Comparison of ENCODE assay signal across 19 cellular contexts in genomic region chr17:17315142-17315821, GRCh38. TPM values are rescaled to one million over a fixed set of nuclear protein-coding genes. Genes with fewer than 3 reads are reported as not detected.
DNase-seq lines count a peak whose midpoint lies in the region; ATAC-seq and TF ChIP-seq lines count a peak whose summit lies in the region.
"Had no signal": no experiment of that assay in that cellular context is flagged by ENCODE, and none has a peak within 500 bp of the region (broad histone marks: within the 10 kb centered on the region; RNA-seq: fewer than 3 reads in every experiment).

No MANE protein-coding gene starts in this region.

- no peak for TF ChIP-seq CTCF in GM10266 (IDR thresholded peaks at IDR 0.05; ENCODE audit: control insufficient read depth, insufficient read depth, low read depth, missing control alignments)
- no peak for TF ChIP-seq CTCF in mucosa of descending colon (IDR thresholded peaks at IDR 0.05)
- TF ChIP-seq CTCF in PC-3 (conservative IDR thresholded peaks at IDR 0.05; ENCODE audit: low read depth, low read length): no peak

- no peaks in the 10 kb centered on the region for H3F3A ChIP-seq in PC-3 (ENCODE audit: low read length, unreplicated experiment)

- ATAC-seq in mucosa of descending colon (peak; percentile 64), PC-3 (no peak; the same call in 1 of the 2 replicates)

- H3K4me2 ChIP-seq in PC-3 (ENCODE audit: low read length): no peak overlapping the region
- H3K4me2 ChIP-seq: BLaER1 treated with 17β-estradiol and CSF1 and Interleukin-3, amounts not matched to agents 10 nM and 100 nM had no signal

- no peak overlapping the region for H3K9ac ChIP-seq in PC-3 (ENCODE audit: low read length)
- H3K9ac ChIP-seq: BLaER1 treated with 17β-estradiol and CSF1 and Interleukin-3, amounts not matched to agents 10 nM and 100 nM had no signal

- no peaks in the 10 kb centered on the region for H4K20me1 ChIP-seq in PC-3 (ENCODE audit: low read length)
- H4K20me1 ChIP-seq: BLaER1 treated with 17β-estradiol and CSF1 and Interleukin-3, amounts not matched to agents 10 nM and 100 nM had no signal

- H3K9me3 ChIP-seq in mucosa of descending colon (no peaks in the 10 kb centered on the region), PC-3 (ENCODE audit: low read length) (no peaks in the 10 kb centered on the region)
- H3K9me3 ChIP-seq: thoracic aorta had no signal

- H3K79me2 ChIP-seq in PC-3 (ENCODE audit: low read length): no peaks in the 10 kb centered on the region

- BruUV-seq in PC-3 (replicated peaks; lab: Mats Ljungman, UMichigan): no TSS peak

- H3K9me2 ChIP-seq in PC-3 (replicated peaks; ENCODE audit: low read length): no peaks in the 10 kb centered on the region

- H3K4me3 ChIP-seq in mucosa of descending colon: no peak overlapping the region
- no peak overlapping the region for H3K4me3 ChIP-seq in PC-3 (ENCODE audit: low read length)
- H3K4me3 ChIP-seq: BLaER1 treated with 17β-estradiol and CSF1 and Interleukin-3, amounts not matched to agents 10 nM and 100 nM; thoracic aorta had no signal

- H3K27me3 ChIP-seq in PC-3 (ENCODE audit: low read length): no peaks in the 10 kb centered on the region
- H3K27me3 ChIP-seq: BLaER1 treated with 17β-estradiol and CSF1 and Interleukin-3, amounts not matched to agents 10 nM and 100 nM had no signal

- intact Hi-C loops in mucosa of descending colon (cut with DNase I, micrococcal nuclease) (no loop called here), PC-3 (cut with micrococcal nuclease) (no loop called here)

- POLR2A ChIA-PET in PC-3 (lab: Charles Lee; ENCODE audit: unreplicated experiment): no interaction called here

- no peak overlapping the region for H3K27ac ChIP-seq in PC-3 (ENCODE audit: low read length)
- H3K27ac ChIP-seq: BLaER1 treated with 17β-estradiol and CSF1 and Interleukin-3, amounts not matched to agents 10 nM and 100 nM; thoracic aorta had no signal

- CTCF ChIA-PET in PC-3 (lab: Charles Lee): no interaction called here

- H3K4me1 ChIP-seq in mucosa of descending colon (ENCODE audit: low read depth): no peaks in the 10 kb centered on the region
- H3K4me1 ChIP-seq in PC-3 (ENCODE audit: insufficient read depth, low read length): no peaks in the 10 kb centered on the region

- no peaks in the 10 kb centered on the region for H3K36me3 ChIP-seq in mucosa of descending colon (ENCODE audit: low read depth)
- no peaks in the 10 kb centered on the region for H3K36me3 ChIP-seq in PC-3 (ENCODE audit: low read depth, low read length)
- H3K36me3 ChIP-seq: BLaER1 treated with 17β-estradiol and CSF1 and Interleukin-3, amounts not matched to agents 10 nM and 100 nM; thoracic aorta had no signal

- DNase-seq in DMS 273 (lab: John Stamatoyannopoulos, UW; ENCODE audit: unreplicated experiment) (peak; percentile 37), DMS 273 treated with DMSO at 0.1 percent for 48 hours (lab: John Stamatoyannopoulos, UW) (no peak), GM10266 (ENCODE audit: extremely low spot score) (peak; percentile 1), SHP77 (lab: John Stamatoyannopoulos, UW) (peak; percentile 82 to 89), mucosa of descending colon (no peak), PC-3 (no peak), NOMO-1 treated with dmso at 0.1 percent for 144 hours (lab: John Stamatoyannopoulos, UW; ENCODE audit: unreplicated experiment) (no peak)
- no peak for DNase-seq in central memory CD4-positive, alpha-beta T cell
- DNase-seq: 8988T; activated CD4-positive, alpha-beta T cell treated with anti-CD3 and anti-CD28 coated beads, Interleukin-2, amount 10 ng/mL, durations not matched to agents 24 days and 14 days; activated naive CD4-positive, alpha-beta T cell treated with anti-CD3 and anti-CD28 coated beads for 36 hours; aorta; Kasumi-1; NCI-H1694; NCI-H82; RPMI8226; SW 1271 had no signal

- H2AFZ ChIP-seq in PC-3 (ENCODE audit: low read length): no peak overlapping the region

RNA-seq across cellular contexts. Expression of gene NT5M, which starts 12.1 kb away (rescaled TPM):
- total RNA-seq in mucosa of descending colon: 1 to 10 TPM; 1.7 to 4.5 (median 2.2) TPM
- total RNA-seq in PC-3 (2014; rRNA removed): 8.6 TPM in 2 replicates

RNA-seq across cellular contexts. Expression of gene COPS3, which starts 34.2 kb away (rescaled TPM):
- total RNA-seq in mucosa of descending colon (10 to 100 TPM; 35.9 to 60.5 (median 42.2) TPM), PC-3 (2014; rRNA removed) (178 and 205 TPM in 2 replicates)

Comparison
In these comparisons a context has a peak if more than half of its experiments do, and no peak if none do; other contexts are left out.
1. DNase-seq: peak in DMS 273 (single experiment), GM10266 (single experiment) and SHP77 (2 of 2); none in DMS 273 treated with DMSO at 0.1 percent for 48 hours (single experiment), mucosa of descending colon (0 of 3), PC-3 (single experiment), NOMO-1 treated with dmso at 0.1 percent for 144 hours (single experiment) and central memory CD4-positive, alpha-beta T cell (single experiment).